ENCODE assay signal across 8 cellular contexts in the genomic region with DNA sequence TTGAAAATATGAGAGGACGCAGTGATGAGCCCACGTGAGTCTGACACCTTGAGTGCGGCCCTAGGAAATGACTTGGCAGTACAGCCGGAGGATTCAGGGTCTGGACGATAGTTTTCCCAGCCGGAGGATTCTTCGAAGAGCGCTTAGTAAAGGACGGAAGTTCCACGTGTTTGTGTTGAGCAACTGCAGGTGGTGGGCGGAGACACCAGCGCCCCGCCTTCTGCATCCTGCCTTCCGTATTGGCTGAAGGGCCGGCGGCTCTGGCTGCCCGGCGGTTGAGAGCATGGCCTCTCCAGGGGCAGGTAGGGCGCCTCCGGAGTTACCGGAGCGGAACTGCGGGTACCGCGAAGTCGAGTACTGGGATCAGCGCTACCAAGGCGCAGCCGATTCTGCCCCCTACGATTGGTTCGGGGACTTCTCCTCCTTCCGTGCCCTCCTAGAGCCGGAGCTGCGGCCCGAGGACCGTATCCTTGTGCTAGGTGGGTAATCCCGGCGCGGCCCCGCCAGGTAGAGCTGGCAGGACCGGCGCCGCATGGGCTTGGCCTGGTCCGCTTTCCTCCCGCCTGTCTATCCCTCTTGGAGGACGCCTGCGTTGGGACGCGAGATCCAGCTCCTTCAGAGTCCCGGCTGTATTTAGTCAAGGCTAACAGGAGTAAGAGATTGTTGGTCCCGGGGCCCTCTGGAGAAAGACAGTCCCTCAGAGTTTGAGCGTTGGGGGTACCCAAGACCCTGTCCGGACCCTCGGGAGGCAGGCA. TPM values are rescaled to one million over a fixed set of nuclear protein-coding genes. Genes with fewer than 3 reads are reported as not detected.
DNase-seq lines count a peak whose midpoint lies in the region; ATAC-seq, FAIRE-seq and TF ChIP-seq lines count a peak whose summit lies in the region.

Gene EEF1AKMT4, plus strand, starts transcription at position 261 of the 755 bp plus-strand sequence. Its CDS starts 23 bp downstream, at position 284.

- H3K4me3 Mint-ChIP-seq in activated CD8-positive, alpha-beta memory T cell treated with anti-CD3 and anti-CD28 coated beads, Interleukin-2, amount 10 ng/mL, durations not matched to agents 7 days and 5 days, result peak within 1 kb of the TSS; percentile 85
- H3K4me3 Mint-ChIP-seq in endodermal cell, result peak within 1 kb of the TSS; percentile 82

- peak within 1 kb of the TSS; percentile 76 for H3K27ac ChIP-seq in endodermal cell (ENCODE audit: low read depth, low read length)

- FAIRE-seq in HTR-8/SVneo (lab: Jason Lieb, UNC), result peak; percentile 77

- H3K9me3 Mint-ChIP-seq in activated CD8-positive, alpha-beta memory T cell treated with anti-CD3 and anti-CD28 coated beads, Interleukin-2, amount 10 ng/mL, durations not matched to agents 7 days and 5 days (ENCODE audit: low read depth), result no peaks in the 10 kb centered on the region
- no peaks in the 10 kb centered on the region for H3K9me3 Mint-ChIP-seq in endodermal cell

- no peaks in the 10 kb centered on the region for H3K4me1 ChIP-seq in endodermal cell (ENCODE audit: control insufficient read depth, insufficient read depth, low read length)

- H3K27ac Mint-ChIP-seq in activated CD8-positive, alpha-beta memory T cell treated with anti-CD3 and anti-CD28 coated beads, Interleukin-2, amount 10 ng/mL, durations not matched to agents 7 days and 5 days, result peak within 1 kb of the TSS; percentile 90
- peak within 1 kb of the TSS; percentile 98 for H3K27ac Mint-ChIP-seq in endodermal cell

- H3K4me1 Mint-ChIP-seq in activated CD8-positive, alpha-beta memory T cell treated with anti-CD3 and anti-CD28 coated beads, Interleukin-2, amount 10 ng/mL, durations not matched to agents 7 days and 5 days, result peaks cover 6% of the 10 kb centered on the region
- H3K4me1 Mint-ChIP-seq in endodermal cell, result peaks cover 1% of the 10 kb centered on the region

- H3K27me3 Mint-ChIP-seq in activated CD8-positive, alpha-beta memory T cell treated with anti-CD3 and anti-CD28 coated beads, Interleukin-2, amount 10 ng/mL, durations not matched to agents 7 days and 5 days, result no peaks in the 10 kb centered on the region
- H3K27me3 Mint-ChIP-seq in endodermal cell (ENCODE audit: insufficient read depth), result peaks cover 19% of the 10 kb centered on the region

- 0 to 1% methylated on average over 26 to 54 of the region's 54 CpGs for WGBS in endodermal cell (ENCODE audit: insufficient coverage in 1 of 2, insufficient read length in 1 of 2), 2 experiments

- DNase-seq in Caki2 (ENCODE audit: low read depth) (peak; percentile 91), HTR-8/SVneo (ENCODE audit: insufficient read length, low spot score) (peak; percentile 93), NOMO-1 treated with DMSO at 0.1 percent for 48 hours (lab: John Stamatoyannopoulos, UW; ENCODE audit: unreplicated experiment) (peak; percentile 100), endodermal cell (peak; percentile 99), mesenteric fat pad (ENCODE audit: low spot score) (peak; percentile 97)
- DNase-seq in activated CD8-positive, alpha-beta memory T cell treated with anti-CD3 and anti-CD28 coated beads, Interleukin-2, amount 10 ng/mL, durations not matched to agents 7 days and 5 days, result peak; percentile 98
- peak; percentile 74 for DNase-seq in stimulated activated CD8-positive, alpha-beta memory T cell treated with anti-CD3 and anti-CD28 coated beads, Interleukin-15, amount 100 ng/mL, for 24 hours (ENCODE audit: low read depth)

- H3K36me3 ChIP-seq in endodermal cell (ENCODE audit: control insufficient read depth, insufficient read depth, low read length), result peaks cover 11% of the 10 kb centered on the region

- peak; percentile 84 for ATAC-seq in GM21367 (IDR thresholded peaks at IDR 0.05; ENCODE audit: unreplicated experiment)
- ATAC-seq in activated CD8-positive, alpha-beta memory T cell treated with anti-CD3 and anti-CD28 coated beads, Interleukin-2, amount 10 ng/mL, durations not matched to agents 7 days and 5 days, result peak; percentile 90

- CTCF ChIA-PET in activated CD8-positive, alpha-beta memory T cell treated with anti-CD3 and anti-CD28 coated beads, Interleukin-2, amount 10 ng/mL, durations not matched to agents 7 days and 5 days (lab: Charles Lee), result interaction anchor here (0.7 to 2.7 kb wide), 28 partner anchors 9 to 740 kb away, joined by 3 to 42 read pairs (median 4); partner anchors contain the start of genes ABCC5, CAMK2N2, DVL3 and EIF2B5

- no peaks in the 10 kb centered on the region for H3K9me3 ChIP-seq in endodermal cell (ENCODE audit: control insufficient read depth, low read length)

- peaks cover 33% of the 10 kb centered on the region for H3K27me3 ChIP-seq in endodermal cell (ENCODE audit: control insufficient read depth, insufficient read depth, low read length, poor library complexity, severe bottlenecking)

- peak within 1 kb of the TSS; percentile 87 for H3K9ac ChIP-seq in endodermal cell (ENCODE audit: extremely low read depth, low read length, poor library complexity, severe bottlenecking)

- H3K4me3 ChIP-seq in endodermal cell (ENCODE audit: low read length), result peak within 1 kb of the TSS; percentile 100

- H3K36me3 Mint-ChIP-seq in activated CD8-positive, alpha-beta memory T cell treated with anti-CD3 and anti-CD28 coated beads, Interleukin-2, amount 10 ng/mL, durations not matched to agents 7 days and 5 days, result peaks cover 10% of the 10 kb centered on the region
- peaks cover 6% of the 10 kb centered on the region for H3K36me3 Mint-ChIP-seq in endodermal cell (ENCODE audit: low read depth)

- TF ChIP-seq CTCF in endodermal cell (conservative IDR thresholded peaks at IDR 0.05), result peak; percentile 73

- in situ Hi-C loops in Caki2 (cut with HindIII; ENCODE audit: low pct_unique_long_range_greater_than_20kb, low sequenced_read_pairs), result no loop called here

RNA-seq across cellular contexts. Expression of gene EEF1AKMT4, which starts in this region (rescaled TPM):
- total RNA-seq in Caki2 (2014; rRNA removed; shearing (Covaris generic); ENCODE audit: low replicate concordance), result 17.4 and 19.1 TPM in 2 replicates
- total RNA-seq in activated CD8-positive, alpha-beta memory T cell treated with anti-CD3 and anti-CD28 coated beads, Interleukin-2, amount 10 ng/mL, durations not matched to agents 7 days and 5 days, result 1 to 10 TPM; 4.1 to 6.7 TPM
- 1 to 10 TPM; 4.5 to 5.2 TPM for total RNA-seq in endodermal cell
- polyA plus RNA-seq in endodermal cell (2013, experiment 1 of 2), result 3.1 TPM
- 1.9 TPM for polyA plus RNA-seq in endodermal cell (2013, experiment 2 of 2)
- total RNA-seq in mesenteric fat pad, result 4.0 TPM

Comparison
In these comparisons a context has a peak if more than half of its experiments do, and no peak if none do; other contexts are left out.
1. Peak in every context shown above with its lines: DNase-seq, ATAC-seq, H3K4me3 ChIP-seq and H3K27ac ChIP-seq.